8 cellular contexts compared by ENCODE assay signal in the genomic region with DNA sequence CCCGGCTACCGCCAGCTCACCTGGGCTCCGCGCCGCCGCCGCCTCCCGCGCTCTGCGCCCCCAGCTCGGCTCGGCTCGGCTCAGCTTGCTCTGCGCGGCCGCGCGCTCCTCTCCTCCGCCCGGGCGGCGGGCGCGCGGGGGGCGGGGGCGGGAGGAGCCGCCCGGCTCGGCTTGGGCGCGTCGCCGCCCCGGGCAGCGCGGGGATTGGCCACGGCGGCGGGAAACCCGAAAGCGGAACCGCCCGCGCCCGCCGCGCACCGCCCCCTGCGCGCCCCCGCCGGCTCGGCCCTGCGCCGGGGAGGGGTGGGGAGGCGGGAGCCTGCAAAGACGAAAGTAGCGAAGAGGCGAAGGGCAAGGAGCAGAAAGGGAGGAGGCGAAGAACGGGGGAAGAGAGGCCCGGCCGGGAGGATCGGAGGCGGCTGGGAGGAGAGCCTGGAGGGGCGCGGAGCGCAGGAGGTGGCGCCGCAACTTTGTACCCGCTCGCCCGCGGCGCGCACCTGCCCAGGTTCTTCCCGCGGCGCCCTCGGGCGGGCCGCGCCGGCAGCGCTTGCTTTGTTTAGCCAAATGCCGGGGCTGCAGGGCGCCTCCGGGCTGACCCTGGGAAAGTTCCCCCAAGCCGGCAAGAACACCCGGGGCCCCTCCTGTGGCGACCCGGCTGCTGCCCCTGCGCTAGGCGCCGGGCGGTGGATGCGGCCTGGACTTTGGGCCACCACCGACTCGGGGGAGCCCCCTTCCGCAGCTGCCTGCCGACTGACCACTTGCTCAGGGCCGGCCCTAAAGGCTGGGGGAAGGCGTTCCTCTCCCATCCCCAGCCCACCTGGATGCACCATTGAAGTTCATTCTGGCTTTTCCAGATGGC. TPM values are rescaled to one million over a fixed set of nuclear protein-coding genes. Genes with fewer than 3 reads are reported as not detected.
DNase-seq lines count a peak whose midpoint lies in the region; ATAC-seq, FAIRE-seq and TF ChIP-seq lines count a peak whose summit lies in the region.

A gene (minus strand): TSS at position 92 of the 859 bp plus-strand sequence. CDS start 22,183 bp downstream, outside the sequence.

- peak within 1 kb of the TSS; percentile 73 to 74 for H3K27ac ChIP-seq in kidney (ENCODE audit: low read depth in 2 of 2, low read length in 2 of 2)

- H3K9ac ChIP-seq in kidney (ENCODE audit: low read length in 2 of 2) = peak within 1 kb of the TSS; percentile 67 to 92

- FAIRE-seq in kidney (lab: Jason Lieb, UNC) = no peak

- peak; percentile 5 for TF ChIP-seq CTCF in kidney (IDR thresholded peaks at IDR 0.05; ENCODE audit: borderline replicate concordance, extremely low read depth, insufficient read depth)

- ATAC-seq in GM18870 (IDR thresholded peaks at IDR 0.05; ENCODE audit: unreplicated experiment) = peak; percentile 42
- peak; percentile 65 for ATAC-seq in HG03135 (IDR thresholded peaks at IDR 0.05; ENCODE audit: unreplicated experiment)

- intact Hi-C loops in kidney (cut with DNase I) = no loop called here

- H3K9me3 ChIP-seq in kidney (ENCODE audit: control insufficient read depth in 1 of 2, low read length in 2 of 2) = no peaks in the 10 kb centered on the region

- peak within 1 kb of the TSS; percentile 76 to 77 for H3K4me3 ChIP-seq in kidney (ENCODE audit: low read length in 2 of 2)

- peak; percentile 98 for DNase-seq in AG08396 (ENCODE audit: low spot score)
- peak; percentile 81 for DNase-seq in NCI-H2227 treated with DMSO at 0.1 percent for 48 hours (lab: John Stamatoyannopoulos, UW)
- DNase-seq in activated CD4-positive, CD25-positive, alpha-beta regulatory T cell treated with anti-CD3 and anti-CD28 coated beads, Interleukin-2, amount 50 U/mL, for 72 hours = peak; percentile 89
- peak; percentile 74 for DNase-seq in cerebellar cortex (ENCODE audit: low spot score)
- DNase-seq in kidney = peak; percentile 94
- peak; percentile 80 to 87 for DNase-seq in stimulated activated CD4-positive, alpha-beta T cell treated with anti-CD3 and anti-CD28 coated beads, Interleukin-15, amount 100 ng/mL, for 1 hour (ENCODE audit: low read depth in 1 of 2, low spot score in 1 of 2)

- peaks cover 0 to 13% of the 10 kb centered on the region in 2 donors for H3K4me1 ChIP-seq in kidney (ENCODE audit: control insufficient read depth in 1 of 2, insufficient read depth in 1 of 2, low read depth in 1 of 2, low read length in 2 of 2)

- no peaks in the 10 kb centered on the region for H3K36me3 ChIP-seq in kidney (ENCODE audit: control insufficient read depth in 1 of 2, insufficient read depth in 2 of 2, low read length in 2 of 2)

RNA-seq across cellular contexts. Expression of the gene that starts here (rescaled TPM):
- total RNA-seq in kidney = 35.6 TPM
- polyA plus RNA-seq in kidney (ENCODE audit: insufficient read depth, low read depth, low replicate concordance) = 16.3 TPM

Comparison
In these comparisons a context has a peak if more than half of its experiments do, and no peak if none do; other contexts are left out.
1. Peak in every context shown above with its lines: DNase-seq, ATAC-seq, H3K4me3 ChIP-seq and H3K27ac ChIP-seq.